Comparison of ENCODE assay signal across 30 cellular contexts in the genomic region with DNA sequence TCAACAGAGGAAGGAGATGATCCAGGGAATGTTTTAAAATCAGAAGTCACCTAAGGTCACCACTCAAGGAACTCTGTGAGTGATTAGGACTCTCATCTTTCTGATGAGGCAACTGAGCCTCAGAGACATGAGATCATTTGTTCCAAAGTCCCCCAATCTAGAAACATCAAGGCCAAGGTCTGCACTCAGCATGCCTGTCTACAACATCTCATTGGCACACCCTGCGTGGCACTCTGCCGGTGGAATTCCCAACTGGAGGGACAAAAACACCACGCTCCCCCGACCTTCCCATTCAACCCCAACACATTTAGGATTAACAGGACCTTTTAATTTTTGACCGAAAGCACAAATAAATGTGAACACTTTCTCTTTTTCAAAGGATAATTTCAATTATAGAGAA. TPM values are rescaled to one million over a fixed set of nuclear protein-coding genes. Genes with fewer than 3 reads are reported as not detected.
"Had no signal": no experiment of that assay in that cellular context is flagged by ENCODE, and none has a peak within 500 bp of the region (broad histone marks: within the 10 kb centered on the region; RNA-seq: fewer than 3 reads in every experiment).

No MANE protein-coding gene starts in this region.

- H3K36me3 ChIP-seq: brain microvascular endothelial cell, esophagus squamous epithelium, gastrocnemius medialis, right lobe of liver had no signal

- H3K27ac ChIP-seq: brain microvascular endothelial cell, dorsolateral prefrontal cortex, esophagus squamous epithelium, gastrocnemius medialis, parathyroid adenoma, right lobe of liver, tibial artery had no signal

- H3K4me1 ChIP-seq: gastrocnemius medialis, parathyroid adenoma, right lobe of liver had no signal

- H3K27me3 Mint-ChIP-seq: activated CD4-positive, alpha-beta memory T cell treated with anti-CD3 and anti-CD28 coated beads, Interleukin-2, amount 10 ng/mL, durations not matched to agents 7 days and 5 days; activated CD4-positive, alpha-beta T cell treated with anti-CD3 and anti-CD28 coated beads, Interleukin-2, amount 10 ng/mL, durations not matched to agents 7 days and 5 days; activated naive CD4-positive, alpha-beta T cell treated with anti-CD3 and anti-CD28 coated beads, Interleukin-2, amount 10 ng/mL, durations not matched to agents 7 days and 5 days had no signal

- H3K4me1 Mint-ChIP-seq: activated CD4-positive, alpha-beta memory T cell treated with anti-CD3 and anti-CD28 coated beads, Interleukin-2, amount 10 ng/mL, durations not matched to agents 7 days and 5 days; activated CD4-positive, alpha-beta T cell treated with anti-CD3 and anti-CD28 coated beads, Interleukin-2, amount 10 ng/mL, durations not matched to agents 7 days and 5 days; activated naive CD4-positive, alpha-beta T cell treated with anti-CD3 and anti-CD28 coated beads, Interleukin-2, amount 10 ng/mL, durations not matched to agents 7 days and 5 days; activated naive CD8-positive, alpha-beta T cell treated with anti-CD3 and anti-CD28 coated beads, Interleukin-2, amount 10 ng/mL, durations not matched to agents 7 days and 5 days; endodermal cell; mesothelial cell of epicardium; naive thymus-derived CD4-positive, alpha-beta T cell; stimulated activated effector memory CD8-positive, alpha-beta T cell treated with anti-CD3 and anti-CD28 coated beads, Interleukin-12 subunit alpha, Interleukin-12 subunit beta, amount 100 ng/mL, for 72 hours had no signal

- H3K27me3 ChIP-seq: brain microvascular endothelial cell, esophagus squamous epithelium, gastrocnemius medialis, right lobe of liver, tibial artery had no signal

- DNase-seq: activated CD4-positive, alpha-beta memory T cell treated with anti-CD3 and anti-CD28 coated beads, Interleukin-2, amount 10 ng/mL, durations not matched to agents 7 days and 5 days; activated CD4-positive, alpha-beta T cell treated with anti-CD3 and anti-CD28 coated beads for 1 hour; activated CD4-positive, alpha-beta T cell treated with anti-CD3 and anti-CD28 coated beads, Interleukin-2, amount 10 ng/mL, durations not matched to agents 7 days and 5 days; activated CD8-positive, alpha-beta memory T cell treated with anti-CD3 and anti-CD28 coated beads, Interleukin-2, amount 50 U/mL, for 48 hours; activated gamma-delta T cell; activated naive CD4-positive, alpha-beta T cell treated with anti-CD3 and anti-CD28 coated beads, Interleukin-2, amount 10 ng/mL, durations not matched to agents 7 days and 5 days; activated naive CD8-positive, alpha-beta T cell treated with anti-CD3 and anti-CD28 coated beads, Interleukin-2, amount 10 ng/mL, durations not matched to agents 7 days and 5 days; activated T-cell treated with anti-CD3 and anti-CD28 coated beads, Interleukin-2, amount 50 U/mL, for 24 hours; amniotic stem cell; brain microvascular endothelial cell; dorsolateral prefrontal cortex; endodermal cell; esophagus squamous epithelium; gastrocnemius medialis; head of caudate nucleus; hippocampal formation; left colon; mammary epithelial cell; naive thymus-derived CD4-positive, alpha-beta T cell; right lobe of liver; stimulated activated CD4-positive, alpha-beta T cell treated with anti-CD3 and anti-CD28 coated beads, Interleukin-4, amount 100 ng/mL, for 24 hours; T-helper 2 cell; tibial artery had no signal

- H3K9me3 Mint-ChIP-seq: activated CD4-positive, alpha-beta memory T cell treated with anti-CD3 and anti-CD28 coated beads, Interleukin-2, amount 10 ng/mL, durations not matched to agents 7 days and 5 days; activated CD4-positive, alpha-beta T cell treated with anti-CD3 and anti-CD28 coated beads, Interleukin-2, amount 10 ng/mL, durations not matched to agents 7 days and 5 days; activated naive CD4-positive, alpha-beta T cell treated with anti-CD3 and anti-CD28 coated beads, Interleukin-2, amount 10 ng/mL, durations not matched to agents 7 days and 5 days; activated naive CD8-positive, alpha-beta T cell treated with anti-CD3 and anti-CD28 coated beads, Interleukin-2, amount 10 ng/mL, durations not matched to agents 7 days and 5 days; activated T-cell treated with anti-CD3 and anti-CD28 coated beads, Interleukin-2, amount 50 U/mL, for 24 hours; endodermal cell; mesothelial cell of epicardium; naive thymus-derived CD4-positive, alpha-beta T cell; stimulated activated effector memory CD8-positive, alpha-beta T cell treated with anti-CD3 and anti-CD28 coated beads, Interleukin-12 subunit alpha, Interleukin-12 subunit beta, amount 100 ng/mL, for 72 hours; stimulated activated naive CD8-positive, alpha-beta T cell treated with anti-CD3 and anti-CD28 coated beads, Interleukin-15, Interleukin-2, amounts not matched to agents 100 ng/mL and 50 ng/mL, for 24 hours; WTC11 had no signal

- H3K36me3 Mint-ChIP-seq: activated naive CD4-positive, alpha-beta T cell treated with anti-CD3 and anti-CD28 coated beads, Interleukin-2, amount 10 ng/mL, durations not matched to agents 7 days and 5 days; activated naive CD8-positive, alpha-beta T cell treated with anti-CD3 and anti-CD28 coated beads, Interleukin-2, amount 10 ng/mL, durations not matched to agents 7 days and 5 days; mesothelial cell of epicardium; naive thymus-derived CD4-positive, alpha-beta T cell; stimulated activated effector memory CD8-positive, alpha-beta T cell treated with anti-CD3 and anti-CD28 coated beads, Interleukin-12 subunit alpha, Interleukin-12 subunit beta, amount 100 ng/mL, for 72 hours had no signal

- H3K9me3 ChIP-seq: esophagus squamous epithelium, gastrocnemius medialis, right lobe of liver, tibial artery had no signal

- H3K27ac Mint-ChIP-seq: activated CD4-positive, alpha-beta memory T cell treated with anti-CD3 and anti-CD28 coated beads, Interleukin-2, amount 10 ng/mL, durations not matched to agents 7 days and 5 days; activated CD4-positive, alpha-beta T cell treated with anti-CD3 and anti-CD28 coated beads, Interleukin-2, amount 10 ng/mL, durations not matched to agents 7 days and 5 days; activated naive CD4-positive, alpha-beta T cell treated with anti-CD3 and anti-CD28 coated beads, Interleukin-2, amount 10 ng/mL, durations not matched to agents 7 days and 5 days; activated naive CD8-positive, alpha-beta T cell treated with anti-CD3 and anti-CD28 coated beads, Interleukin-2, amount 10 ng/mL, durations not matched to agents 7 days and 5 days; activated T-cell treated with anti-CD3 and anti-CD28 coated beads, Interleukin-2, amount 50 U/mL, for 24 hours; endodermal cell; mesothelial cell of epicardium; naive thymus-derived CD4-positive, alpha-beta T cell; stimulated activated effector memory CD8-positive, alpha-beta T cell treated with anti-CD3 and anti-CD28 coated beads, Interleukin-12 subunit alpha, Interleukin-12 subunit beta, amount 100 ng/mL, for 72 hours; stimulated activated naive CD8-positive, alpha-beta T cell treated with anti-CD3 and anti-CD28 coated beads, Interleukin-15, Interleukin-2, amounts not matched to agents 100 ng/mL and 50 ng/mL, for 24 hours; WTC11 had no signal

- H3K9ac ChIP-seq: parathyroid adenoma had no signal

- H3K4me3 ChIP-seq: coronary artery, dorsolateral prefrontal cortex, esophagus squamous epithelium, gastrocnemius medialis, right lobe of liver, skin epidermis, tibial artery had no signal

- H3K4me3 Mint-ChIP-seq: activated CD4-positive, alpha-beta memory T cell treated with anti-CD3 and anti-CD28 coated beads, Interleukin-2, amount 10 ng/mL, durations not matched to agents 7 days and 5 days; activated CD4-positive, alpha-beta T cell treated with anti-CD3 and anti-CD28 coated beads, Interleukin-2, amount 10 ng/mL, durations not matched to agents 7 days and 5 days; activated naive CD4-positive, alpha-beta T cell treated with anti-CD3 and anti-CD28 coated beads, Interleukin-2, amount 10 ng/mL, durations not matched to agents 7 days and 5 days; activated naive CD8-positive, alpha-beta T cell treated with anti-CD3 and anti-CD28 coated beads, Interleukin-2, amount 10 ng/mL, durations not matched to agents 7 days and 5 days; activated T-cell treated with anti-CD3 and anti-CD28 coated beads, Interleukin-2, amount 50 U/mL, for 24 hours; endodermal cell; mesothelial cell of epicardium; naive thymus-derived CD4-positive, alpha-beta T cell; stimulated activated effector memory CD8-positive, alpha-beta T cell treated with anti-CD3 and anti-CD28 coated beads, Interleukin-12 subunit alpha, Interleukin-12 subunit beta, amount 100 ng/mL, for 72 hours; stimulated activated naive CD8-positive, alpha-beta T cell treated with anti-CD3 and anti-CD28 coated beads, Interleukin-15, Interleukin-2, amounts not matched to agents 100 ng/mL and 50 ng/mL, for 24 hours; WTC11 had no signal

RNA-seq across cellular contexts. Expression of a gene that starts 31.4 kb away (rescaled TPM):
- total RNA-seq: activated CD4-positive, alpha-beta memory T cell treated with anti-CD3 and anti-CD28 coated beads, Interleukin-2, amount 10 ng/mL, durations not matched to agents 7 days and 5 days; activated CD4-positive, alpha-beta T cell treated with anti-CD3 and anti-CD28 coated beads, Interleukin-2, amount 10 ng/mL, durations not matched to agents 7 days and 5 days; activated naive CD8-positive, alpha-beta T cell treated with anti-CD3 and anti-CD28 coated beads, Interleukin-2, amount 10 ng/mL, durations not matched to agents 7 days and 5 days; naive thymus-derived CD4-positive, alpha-beta T cell had no signal
